In the genomic region with DNA sequence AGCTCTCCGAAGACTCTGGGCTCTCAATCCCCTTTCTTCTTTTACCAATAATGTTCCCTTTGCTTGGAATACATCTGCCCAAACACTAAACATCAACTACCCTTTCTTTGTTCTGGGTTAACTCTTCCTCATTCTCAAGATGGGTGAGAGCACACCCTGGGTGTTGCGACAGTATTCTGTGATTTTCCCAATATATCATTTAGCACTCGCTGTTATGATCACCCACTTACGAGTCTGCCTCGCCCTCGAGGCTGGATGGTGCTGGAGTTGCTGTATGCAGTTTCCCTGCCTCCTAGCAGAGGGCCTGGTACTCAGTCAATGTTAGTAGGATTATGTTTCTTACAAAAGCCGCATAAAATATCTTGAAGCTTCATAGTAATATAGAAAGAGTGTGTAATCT, we compare ENCODE assay signal across 13 cellular contexts.
DNase-seq lines count a peak whose midpoint lies in the region; ATAC-seq and TF ChIP-seq lines count a peak whose summit lies in the region.
"Had no signal": no experiment of that assay in that cellular context is flagged by ENCODE, and none has a peak within 500 bp of the region (broad histone marks: within the 10 kb centered on the region; RNA-seq: fewer than 3 reads in every experiment).

No MANE protein-coding gene starts in this region.

- H3K27ac ChIP-seq in esophagus squamous epithelium (peak overlapping the region; percentile 30 to 62 (median 44)), temporal lobe (ENCODE audit: low read depth, low read length) (peak overlapping the region; percentile 99)

- no peak overlapping the region for H3K27ac Mint-ChIP-seq in mesothelial cell of epicardium
- H3K27ac Mint-ChIP-seq: effector memory CD8-positive, alpha-beta T cell had no signal

- TF ChIP-seq CTCF in esophagus squamous epithelium (IDR thresholded peaks at IDR 0.05) (no peak), mesothelial cell of epicardium (IDR thresholded peaks at IDR 0.05; ENCODE audit: unreplicated experiment) (no peak)

- no peaks in the 10 kb centered on the region for H3K36me3 Mint-ChIP-seq in mesothelial cell of epicardium

- H3K9me3 Mint-ChIP-seq in mesothelial cell of epicardium, result no peaks in the 10 kb centered on the region
- H3K9me3 Mint-ChIP-seq: effector memory CD8-positive, alpha-beta T cell had no signal

- no peak for TF ChIP-seq POLR2A in esophagus squamous epithelium (IDR thresholded peaks at IDR 0.05)

- intact Hi-C loops in esophagus squamous epithelium (cut with DNase I), result no loop called here

- no peaks in the 10 kb centered on the region for H3K27me3 ChIP-seq in esophagus squamous epithelium

- H3K4me1 Mint-ChIP-seq in mesothelial cell of epicardium, result peaks cover 16% of the 10 kb centered on the region

- WGBS in esophagus squamous epithelium, 2 donors, result 59 to 67% methylated on average over 6 to 7 of the region's 7 CpGs

- no peaks in the 10 kb centered on the region for H3K36me3 ChIP-seq in esophagus squamous epithelium

- no peak overlapping the region for H3K4me3 ChIP-seq in esophagus squamous epithelium

- no peaks in the 10 kb centered on the region for H3K9me3 ChIP-seq in esophagus squamous epithelium

- in situ Hi-C loops in SK-MEL-5 (cut with HindIII; ENCODE audit: low pct_unique_long_range_greater_than_20kb, low sequenced_read_pairs), result no loop called here

- ATAC-seq in HG02623 (IDR thresholded peaks at IDR 0.05; ENCODE audit: unreplicated experiment), result no peak
- ATAC-seq: effector memory CD8-positive, alpha-beta T cell had no signal

- peaks cover 2% of the 10 kb centered on the region for H3K27me3 Mint-ChIP-seq in mesothelial cell of epicardium (ENCODE audit: low read depth)

- peaks cover 0 to 21% (median 3%) of the 10 kb centered on the region in 3 donors for H3K4me1 ChIP-seq in esophagus squamous epithelium

- H3K4me3 Mint-ChIP-seq in mesothelial cell of epicardium, result no peak overlapping the region
- H3K4me3 Mint-ChIP-seq: effector memory CD8-positive, alpha-beta T cell had no signal

- peak; percentile 23 for DNase-seq in SIG-M5 treated with dmso at 0.1 percent for 504 hours (lab: John Stamatoyannopoulos, UW; ENCODE audit: unreplicated experiment)
- DNase-seq in SIG-M5 (lab: John Stamatoyannopoulos, UW), result no peak
- peak; percentile 3 for DNase-seq in SK-MEL-5 (ENCODE audit: low read depth, low spot score)
- no peak for DNase-seq in esophagus squamous epithelium (lab: John Stamatoyannopoulos, UW)
- DNase-seq in NCI-H82 treated with DMSO at 0.1 percent for 48 hours (lab: John Stamatoyannopoulos, UW; ENCODE audit: unreplicated experiment), result no peak
- DNase-seq in mesothelial cell of epicardium (ENCODE audit: low spot score in 2 of 2, unreplicated experiment in 2 of 2), result no peak
- DNase-seq: 8988T; activated CD4-positive, CD25-positive, alpha-beta regulatory T cell treated with anti-CD3 and anti-CD28 coated beads, Interleukin-2, amount 50 U/mL, for 72 hours; effector memory CD8-positive, alpha-beta T cell; KG1; SW 1271 had no signal

Comparison
In these comparisons a context has a peak if more than half of its experiments do, and no peak if none do; other contexts are left out.
1. DNase-seq: peak in SIG-M5 treated with dmso at 0.1 percent for 504 hours (single experiment) and SK-MEL-5 (single experiment); none in SIG-M5 (single experiment), esophagus squamous epithelium (single experiment), NCI-H82 treated with DMSO at 0.1 percent for 48 hours (single experiment) and mesothelial cell of epicardium (0 of 2).